Comparison of ENCODE assay signal across 15 cellular contexts in the genomic region with DNA sequence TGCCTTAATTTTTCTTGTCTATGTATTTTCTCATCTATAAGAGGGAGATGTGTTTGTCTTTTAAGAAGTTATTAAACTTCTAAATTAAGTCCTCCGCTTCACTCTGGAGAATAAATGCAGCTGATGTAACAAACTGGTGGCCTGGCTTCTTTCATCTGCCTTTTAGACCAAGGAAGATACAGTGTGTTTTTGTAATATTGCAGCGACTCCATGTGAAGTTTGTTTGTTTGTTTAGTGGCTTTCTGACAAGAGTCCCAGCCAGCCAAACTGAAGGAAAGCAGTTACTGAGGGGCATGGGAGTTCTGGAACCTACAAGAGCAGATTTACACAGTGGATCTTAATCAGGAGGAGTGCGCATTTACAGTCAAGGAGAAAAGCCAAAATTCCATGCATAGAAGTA. TPM values are rescaled to one million over a fixed set of nuclear protein-coding genes. Genes with fewer than 3 reads are reported as not detected.
DNase-seq lines count a peak whose midpoint lies in the region; ATAC-seq and TF ChIP-seq lines count a peak whose summit lies in the region.
"Had no signal": no experiment of that assay in that cellular context is flagged by ENCODE, and none has a peak within 500 bp of the region (broad histone marks: within the 10 kb centered on the region; RNA-seq: fewer than 3 reads in every experiment).

No MANE protein-coding gene starts in this region.

- no peak for DNase-seq in CD4-positive, alpha-beta T cell
- DNase-seq in esophagus muscularis mucosa (ENCODE audit: extremely low spot score) (no peak), LoVo (ENCODE audit: low spot score) (no peak), NCI-H82 treated with DMSO at 0.1 percent for 48 hours (lab: John Stamatoyannopoulos, UW; ENCODE audit: unreplicated experiment) (no peak), ureter (ENCODE audit: low spot score) (no peak)
- DNase-seq: activated naive CD4-positive, alpha-beta T cell; Kasumi-1; NCI-H1436 treated with DMSO at 0.1 percent for 48 hours; T-helper 2 cell had no signal

- WGBS in esophagus muscularis mucosa = 42% methylated on average over 3 of the region's 3 CpGs

- no peaks in the 10 kb centered on the region for H3K9me3 Mint-ChIP-seq in CD4-positive, alpha-beta T cell
- H3K9me3 Mint-ChIP-seq: central memory CD8-positive, alpha-beta T cell had no signal

- H3K4me1 Mint-ChIP-seq in CD4-positive, alpha-beta T cell (ENCODE audit: low read depth) = peaks cover 89% of the 10 kb centered on the region

- TF ChIP-seq CTCF in CD4-positive, alpha-beta T cell (IDR thresholded peaks at IDR 0.05) = no peak
- TF ChIP-seq CTCF in HEK293 (tag by site-specific recombination; IDR thresholded peaks at IDR 0.05) (no peak), esophagus muscularis mucosa (IDR thresholded peaks at IDR 0.05) (no peak)

- POLR2A ChIA-PET in CD4-positive, alpha-beta T cell (lab: Charles Lee) = no interaction called here
- POLR2A ChIA-PET in HEK293 (lab: Yijun Ruan, JAX) = no interaction called here

- CTCF ChIA-PET in CD4-positive, alpha-beta T cell (lab: Charles Lee) = no interaction called here
- CTCF ChIA-PET in HEK293 (lab: Yijun Ruan, JAX) = no interaction called here

- H3K27ac ChIP-seq in CD4-positive, alpha-beta T cell (ENCODE audit: low read depth, low read length) = no peak overlapping the region
- no peak overlapping the region for H3K27ac ChIP-seq in HEK293 (ENCODE audit: extremely low read depth, low read depth, low read length)
- peak overlapping the region in 3 of 4 donors; percentile 42 to 62 (median 42) for H3K27ac ChIP-seq in esophagus muscularis mucosa (replicated peaks in 1 of 4)
- peak overlapping the region; percentile 31 for H3K27ac ChIP-seq in muscle layer of colon (ENCODE audit: low read depth, low read length)

- no peak for ATAC-seq in CD4-positive, alpha-beta T cell (ENCODE audit: poor library complexity)
- ATAC-seq in HG02938 (IDR thresholded peaks at IDR 0.05; ENCODE audit: unreplicated experiment) = no peak
- ATAC-seq: activated CD4-positive, CD25-positive, alpha-beta regulatory T cell treated with anti-CD3 and anti-CD28 coated beads, Interleukin-2, amount 50 U/mL, for 24 hours had no signal

- peak overlapping the region; percentile 63 for H3K27ac Mint-ChIP-seq in CD4-positive, alpha-beta T cell
- H3K27ac Mint-ChIP-seq: B cell had no signal

- no peaks in the 10 kb centered on the region for H3K9me3 ChIP-seq in CD4-positive, alpha-beta T cell (ENCODE audit: control insufficient read depth, low read length)
- no peaks in the 10 kb centered on the region for H3K9me3 ChIP-seq in HEK293 (ENCODE audit: control insufficient read depth, insufficient read depth, low read depth, low read length)
- no peaks in the 10 kb centered on the region for H3K9me3 ChIP-seq in esophagus muscularis mucosa
- H3K9me3 ChIP-seq in muscle layer of colon (ENCODE audit: low read length) = no peaks in the 10 kb centered on the region

- H3K36me3 Mint-ChIP-seq in CD4-positive, alpha-beta T cell (ENCODE audit: low read depth) = peaks cover 35% of the 10 kb centered on the region

- TF ChIP-seq POLR2A in esophagus muscularis mucosa (IDR thresholded peaks at IDR 0.05; ENCODE audit: low read depth) = no peak

- H3K4me3 ChIP-seq in HEK293 (ENCODE audit: low read depth, low read length) (no peak overlapping the region), esophagus muscularis mucosa (peak overlapping the region in 3 of 4 donors; percentile 3 to 18 (median 11)), muscle layer of colon (ENCODE audit: low read depth in 1 of 2, low read length in 2 of 2) (no peak overlapping the region)

- TF ChIP-seq EP300 in esophagus muscularis mucosa (IDR thresholded peaks at IDR 0.05) = no peak

- no peaks in the 10 kb centered on the region for H3K36me3 ChIP-seq in HEK293 (ENCODE audit: control insufficient read depth in 2 of 2, insufficient read depth in 1 of 2, low read length in 2 of 2)
- no peaks in the 10 kb centered on the region for H3K36me3 ChIP-seq in esophagus muscularis mucosa
- H3K36me3 ChIP-seq in muscle layer of colon (ENCODE audit: insufficient read depth, low read length) = no peaks in the 10 kb centered on the region

- H3K27me3 ChIP-seq in CD4-positive, alpha-beta T cell (ENCODE audit: control insufficient read depth, insufficient read depth, low read length) = no peaks in the 10 kb centered on the region
- H3K27me3 ChIP-seq in esophagus muscularis mucosa = no peaks in the 10 kb centered on the region
- H3K27me3 ChIP-seq in muscle layer of colon (ENCODE audit: control insufficient read depth in 1 of 2, insufficient read depth in 2 of 2, low read length in 2 of 2) = no peaks in the 10 kb centered on the region

- no peaks in the 10 kb centered on the region for H3K4me1 ChIP-seq in HEK293 (ENCODE audit: control insufficient read depth, insufficient read depth, low read length)
- peaks cover 15 to 56% (median 45%) of the 10 kb centered on the region in 4 donors for H3K4me1 ChIP-seq in esophagus muscularis mucosa
- H3K4me1 ChIP-seq in muscle layer of colon (ENCODE audit: insufficient read depth, low read length) = peaks cover 39% of the 10 kb centered on the region

- H3K27me3 Mint-ChIP-seq in CD4-positive, alpha-beta T cell = no peaks in the 10 kb centered on the region
- H3K27me3 Mint-ChIP-seq: B cell; central memory CD8-positive, alpha-beta T cell had no signal

- H3K4me3 Mint-ChIP-seq in CD4-positive, alpha-beta T cell = no peak overlapping the region
- H3K4me3 Mint-ChIP-seq: B cell; central memory CD8-positive, alpha-beta T cell had no signal

- no peak overlapping the region for H3K9ac ChIP-seq in muscle layer of colon (ENCODE audit: low read length)

- intact Hi-C loops in CD4-positive, alpha-beta T cell (cut with DNase I, micrococcal nuclease) = loop anchor here in 1 of 2 experiments (10.0 kb wide), 1 partner anchor 313 kb away; no protein-coding TSS in a partner anchor
- intact Hi-C loops in esophagus muscularis mucosa (cut with DNase I) = no loop called here

TF ChIP-seq in HEK293, 187 proteins besides CTCF, POLR2A, EP300 and RAD21:
- TF ChIP-seq ZIC2 (tag by site-specific recombination; IDR thresholded peaks at IDR 0.05) (no peak), ZNF747 (tag by site-specific recombination; IDR thresholded peaks at IDR 0.05) (no peak), ZBTB21 (tag by site-specific recombination; IDR thresholded peaks at IDR 0.05) (no peak), KLF9 (tag by site-specific recombination; IDR thresholded peaks at IDR 0.05; ENCODE audit: low read depth) (no peak), FEZF1 (tag by site-specific recombination; IDR thresholded peaks at IDR 0.05) (peak; percentile 56), ZNF302 (tag by site-specific recombination; IDR thresholded peaks at IDR 0.05; ENCODE audit: low read depth) (no peak), ZNF626 (tag by site-specific recombination; IDR thresholded peaks at IDR 0.05) (no peak)
- TF ChIP-seq, protein P1, sequence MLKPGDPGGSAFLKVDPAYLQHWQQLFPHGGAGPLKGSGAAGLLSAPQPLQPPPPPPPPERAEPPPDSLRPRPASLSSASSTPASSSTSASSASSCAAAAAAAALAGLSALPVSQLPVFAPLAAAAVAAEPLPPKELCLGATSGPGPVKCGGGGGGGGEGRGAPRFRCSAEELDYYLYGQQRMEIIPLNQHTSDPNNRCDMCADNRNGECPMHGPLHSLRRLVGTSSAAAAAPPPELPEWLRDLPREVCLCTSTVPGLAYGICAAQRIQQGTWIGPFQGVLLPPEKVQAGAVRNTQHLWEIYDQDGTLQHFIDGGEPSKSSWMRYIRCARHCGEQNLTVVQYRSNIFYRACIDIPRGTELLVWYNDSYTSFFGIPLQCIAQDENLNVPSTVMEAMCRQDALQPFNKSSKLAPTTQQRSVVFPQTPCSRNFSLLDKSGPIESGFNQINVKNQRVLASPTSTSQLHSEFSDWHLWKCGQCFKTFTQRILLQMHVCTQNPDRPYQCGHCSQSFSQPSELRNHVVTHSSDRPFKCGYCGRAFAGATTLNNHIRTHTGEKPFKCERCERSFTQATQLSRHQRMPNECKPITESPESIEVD (tag by site-specific recombination; IDR thresholded peaks at IDR 0.05) = peak; percentile 75
- TF ChIP-seq, protein P2, sequence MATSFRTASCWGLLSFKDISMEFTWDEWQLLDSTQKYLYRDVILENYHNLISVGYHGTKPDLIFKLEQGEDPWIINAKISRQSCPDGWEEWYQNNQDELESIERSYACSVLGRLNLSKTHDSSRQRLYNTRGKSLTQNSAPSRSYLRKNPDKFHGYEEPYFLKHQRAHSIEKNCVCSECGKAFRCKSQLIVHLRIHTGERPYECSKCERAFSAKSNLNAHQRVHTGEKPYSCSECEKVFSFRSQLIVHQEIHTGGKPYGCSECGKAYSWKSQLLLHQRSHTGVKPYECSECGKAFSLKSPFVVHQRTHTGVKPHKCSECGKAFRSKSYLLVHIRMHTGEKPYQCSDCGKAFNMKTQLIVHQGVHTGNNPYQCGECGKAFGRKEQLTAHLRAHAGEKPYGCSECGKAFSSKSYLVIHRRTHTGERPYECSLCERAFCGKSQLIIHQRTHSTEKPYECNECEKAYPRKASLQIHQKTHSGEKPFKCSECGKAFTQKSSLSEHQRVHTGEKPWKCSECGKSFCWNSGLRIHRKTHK (tag by site-specific recombination; IDR thresholded peaks at IDR 0.05) = no peak
- TF ChIP-seq, protein P3, sequence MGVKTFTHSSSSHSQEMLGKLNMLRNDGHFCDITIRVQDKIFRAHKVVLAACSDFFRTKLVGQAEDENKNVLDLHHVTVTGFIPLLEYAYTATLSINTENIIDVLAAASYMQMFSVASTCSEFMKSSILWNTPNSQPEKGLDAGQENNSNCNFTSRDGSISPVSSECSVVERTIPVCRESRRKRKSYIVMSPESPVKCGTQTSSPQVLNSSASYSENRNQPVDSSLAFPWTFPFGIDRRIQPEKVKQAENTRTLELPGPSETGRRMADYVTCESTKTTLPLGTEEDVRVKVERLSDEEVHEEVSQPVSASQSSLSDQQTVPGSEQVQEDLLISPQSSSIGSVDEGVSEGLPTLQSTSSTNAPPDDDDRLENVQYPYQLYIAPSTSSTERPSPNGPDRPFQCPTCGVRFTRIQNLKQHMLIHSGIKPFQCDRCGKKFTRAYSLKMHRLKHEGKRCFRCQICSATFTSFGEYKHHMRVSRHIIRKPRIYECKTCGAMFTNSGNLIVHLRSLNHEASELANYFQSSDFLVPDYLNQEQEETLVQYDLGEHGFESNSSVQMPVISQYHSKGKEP (tag by site-specific recombination; IDR thresholded peaks at IDR 0.05) = peak; percentile 72; the same call in 1 of the 2 replicates

RNA-seq across cellular contexts. Expression of a gene that starts 56.4 kb away (rescaled TPM):
- total RNA-seq in CD4-positive, alpha-beta T cell = 10 to 100 TPM; 69.5 to 74.7 TPM
- 10 to 100 TPM; 13.8 to 20.7 (median 17.0) TPM for total RNA-seq in esophagus muscularis mucosa
- 12.9 TPM for total RNA-seq in ureter

Comparison
In these comparisons a context has a peak if more than half of its experiments do, and no peak if none do; other contexts are left out.
1. H3K27ac ChIP-seq: peak in esophagus muscularis mucosa (3 of 4) and muscle layer of colon (single experiment); none in CD4-positive, alpha-beta T cell (single experiment) and HEK293 (single experiment).
2. H3K4me3 ChIP-seq: peak in esophagus muscularis mucosa (3 of 4); none in HEK293 (single experiment) and muscle layer of colon (0 of 2).